Comparison of ENCODE assay signal across 19 cellular contexts in the genomic region with DNA sequence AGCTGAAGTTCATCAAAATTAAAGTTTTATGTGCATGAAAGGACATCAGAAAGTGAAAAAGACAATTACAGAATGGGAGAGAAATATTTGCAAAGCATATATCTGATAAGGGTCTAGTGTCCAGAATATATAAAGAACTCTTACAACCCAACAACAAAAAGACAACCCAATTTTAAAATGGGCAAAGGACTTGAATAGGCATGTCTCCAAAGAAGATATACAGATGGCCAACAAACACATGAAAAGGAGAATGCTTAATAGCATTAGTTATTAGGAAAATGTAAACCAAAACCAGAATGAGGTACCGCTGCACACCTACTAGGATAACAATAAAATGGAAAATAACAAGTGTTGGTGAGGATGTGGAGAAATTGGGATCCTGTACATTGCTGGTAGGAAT.
"Had no signal": no experiment of that assay in that cellular context is flagged by ENCODE, and none has a peak within 500 bp of the region (broad histone marks: within the 10 kb centered on the region; RNA-seq: fewer than 3 reads in every experiment).

No MANE protein-coding gene starts in this region.

- DNase-seq: Kasumi-1, KG1, MM.1S, NCI-H1092 treated with DMSO at 0.1 percent for 48 hours, NCI-H1436, NCI-H187, NCI-H2029, NCI-H2081 treated with DMSO at 0.1 percent for 48 hours, NCI-H2171, NCI-H226, NCI-H446, NCI-H510A, NCI-H524 treated with DMSO at 0.1 percent for 48 hours, NCI-H69, NCI-H774, Right ventricle myocardium superior, RPMI8226, SK-N-SH, SW 1271 had no signal
